9 cellular contexts compared by ENCODE assay signal in the genomic region with DNA sequence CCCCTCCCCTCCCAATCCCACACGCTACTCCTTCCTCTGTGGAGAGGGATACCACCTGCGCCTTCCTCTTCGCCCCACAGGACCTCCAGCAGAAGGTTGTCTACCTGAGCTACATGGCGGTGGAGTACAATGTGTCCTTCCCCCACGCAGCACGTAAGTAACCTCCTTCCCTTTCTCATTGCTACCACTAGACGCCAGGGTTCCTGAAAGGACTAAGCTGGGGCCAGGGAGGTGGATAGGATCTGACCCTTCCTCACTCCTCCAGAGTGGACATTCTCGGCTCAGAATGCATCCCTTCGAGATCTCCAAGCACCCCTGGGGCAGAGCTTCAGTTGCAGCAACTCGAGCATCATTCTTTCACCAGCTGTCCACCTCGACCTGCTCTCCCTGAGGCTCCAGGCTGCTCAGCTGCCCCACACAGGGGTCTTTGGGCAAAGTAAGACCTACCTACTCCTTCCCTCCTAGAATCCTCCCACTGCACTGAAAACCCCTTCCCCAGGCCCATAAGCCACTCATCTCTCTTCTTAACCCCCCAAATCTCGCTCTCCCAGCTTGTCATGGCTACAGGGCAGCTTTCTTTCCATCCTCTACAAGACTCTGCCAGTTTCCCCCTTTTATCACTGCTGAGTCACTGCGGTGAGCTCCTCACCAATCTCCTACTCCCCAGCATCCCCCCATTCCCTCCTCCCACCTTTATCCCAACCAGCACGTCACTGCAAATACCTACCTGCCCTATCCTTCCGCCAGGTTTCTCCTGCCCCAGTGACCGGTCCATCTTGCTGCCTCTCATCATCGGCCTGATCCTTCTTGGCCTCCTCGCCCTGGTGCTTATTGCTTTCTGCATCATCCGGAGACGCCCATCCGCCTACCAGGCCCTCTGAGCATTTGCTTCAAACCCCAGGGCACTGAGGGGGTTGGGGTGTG. TPM values are rescaled to one million over a fixed set of nuclear protein-coding genes. Genes with fewer than 3 reads are reported as not detected.
DNase-seq lines count a peak whose midpoint lies in the region; ATAC-seq, FAIRE-seq and TF ChIP-seq lines count a peak whose summit lies in the region.
"Had no signal": no experiment of that assay in that cellular context is flagged by ENCODE, and none has a peak within 500 bp of the region (broad histone marks: within the 10 kb centered on the region; RNA-seq: fewer than 3 reads in every experiment).

No MANE protein-coding gene starts in this region.

- H3K4me3 ChIP-seq in A673 (ENCODE audit: low read depth, low read length, poor library complexity, severe bottlenecking) (no peak overlapping the region), HL-60 (replicated peaks; ENCODE audit: insufficient read depth, low read length) (peak overlapping the region; percentile 49), K562 (peak overlapping the region; percentile 42), muscle layer of colon (ENCODE audit: low read depth in 1 of 2, low read length in 2 of 2) (peak overlapping the region in 1 of 2 donors; percentile 41)

- no peaks in the 10 kb centered on the region for H3K9me1 ChIP-seq in K562 (ENCODE audit: control insufficient read depth, insufficient read depth, low read length)

- CTCF ChIA-PET in A673 (lab: Charles Lee) (interaction anchor here (2.0 kb wide), 1 partner anchor 8 kb away, joined by 6 read pairs; no protein-coding TSS in a partner anchor), K562 (lab: Yijun Ruan, JAX; ENCODE audit: low intra/inter-chr PET ratio) (no interaction called here)

- intact Hi-C loops in A673 (cut with micrococcal nuclease; ENCODE audit: unreplicated experiment) (loop anchor here (5.0 kb wide), 2 partner anchors 106 to 306 kb away; a partner anchor contains a TSS), K562 (cut with micrococcal nuclease) (loop anchor here (5.0 kb wide), 1 partner anchor 36 kb away; no protein-coding TSS in a partner anchor), sciatic nerve (cut with DNase I) (no loop called here)

- POLR2A ChIA-PET in A673 (lab: Charles Lee; ENCODE audit: low non-redundant PET): interaction anchor here (0.6 to 0.7 kb wide), 3 partner anchors 71 to 338 kb away, joined by 3 to 5 read pairs (median 5); a partner anchor contains a TSS
- POLR2A ChIA-PET in K562 (lab: Yijun Ruan, JAX): interaction anchor here (0.6 to 1.9 kb wide), 11 partner anchors 8 to 295 kb away, joined by 3 to 7 read pairs (median 4); a partner anchor contains a TSS

- ATAC-seq in K562 (no peak), sciatic nerve (no peak), GM19397 (IDR thresholded peaks at IDR 0.05; ENCODE audit: unreplicated experiment) (no peak)

- no peak for TF ChIP-seq CTCF in A673 (conservative IDR thresholded peaks at IDR 0.05; ENCODE audit: low read depth, low read length)
- no peak for TF ChIP-seq CTCF in HL-60 (IDR thresholded peaks at IDR 0.05; ENCODE audit: insufficient read depth, low read length)
- TF ChIP-seq CTCF in K562 (IDR thresholded peaks at IDR 0.05 in 2 of 3, conservative IDR thresholded peaks at IDR 0.05 in 1 of 3; ENCODE audit: insufficient read depth in 2 of 3, low read depth in 1 of 3, low read length in 3 of 3): no peak

- TF ChIP-seq POLR2A in K562 (conservative IDR thresholded peaks at IDR 0.05): no peak

- H3K9me3 ChIP-seq in A673 (ENCODE audit: low read depth, low read length, poor library complexity, severe bottlenecking) (no peaks in the 10 kb centered on the region), K562 (replicated peaks; ENCODE audit: control insufficient read depth, insufficient read depth, low read depth, low read length) (no peaks in the 10 kb centered on the region), muscle layer of colon (ENCODE audit: low read length) (no peaks in the 10 kb centered on the region)

- DNase-seq in A673 (ENCODE audit: low spot score) (no peak), HL-60 (ENCODE audit: low read depth in 1 of 2, low spot score in 1 of 2) (peak in 1 of 2 experiments; percentile 28), K562 (ENCODE audit: extremely low read depth in 1 of 4, low spot score in 3 of 4) (peak in 1 of 4 experiments; percentile 73), sciatic nerve (ENCODE audit: low spot score) (no peak), NCI-H524 treated with DMSO at 0.1 percent for 48 hours (lab: John Stamatoyannopoulos, UW) (no peak), amygdala (lab: John Stamatoyannopoulos, UW) (no peak)
- DNase-seq: NCI-H1694 had no signal

- H4K20me1 ChIP-seq in K562 (replicated peaks; ENCODE audit: control insufficient read depth, insufficient read depth, low read length): peaks cover 23% of the 10 kb centered on the region

- H3K27me3 ChIP-seq in A673 (replicated peaks; ENCODE audit: insufficient read depth, low read depth, low read length, poor library complexity): no peaks in the 10 kb centered on the region
- no peaks in the 10 kb centered on the region for H3K27me3 ChIP-seq in HL-60 (ENCODE audit: insufficient read depth, poor library complexity, severe bottlenecking)
- no peaks in the 10 kb centered on the region for H3K27me3 ChIP-seq in K562 (ENCODE audit: control insufficient read depth in 2 of 2, insufficient read depth in 2 of 2, low read length in 2 of 2)
- H3K27me3 ChIP-seq in muscle layer of colon (ENCODE audit: control insufficient read depth in 1 of 2, insufficient read depth in 2 of 2, low read length in 2 of 2): no peaks in the 10 kb centered on the region

- BruUV-seq in A673 (replicated peaks; lab: Mats Ljungman, UMichigan) (no TSS peak), K562 (replicated peaks; lab: Mats Ljungman, UMichigan) (no TSS peak)

- in situ Hi-C loops in K562 (cut with MboI): no loop called here

- H3K9ac ChIP-seq in K562 (ENCODE audit: insufficient read depth in 1 of 2, low read depth in 2 of 2, low read length in 2 of 2): peak overlapping the region; percentile 74 to 92
- H3K9ac ChIP-seq in muscle layer of colon (ENCODE audit: low read length): no peak overlapping the region

- H3K4me1 ChIP-seq in A673 (ENCODE audit: insufficient read depth, low read length, poor library complexity, severe bottlenecking) (peaks cover 59% of the 10 kb centered on the region), K562 (replicated peaks in 1 of 2; ENCODE audit: control insufficient read depth in 2 of 2, insufficient read depth in 2 of 2, low read length in 2 of 2) (peaks cover 45 to 59% of the 10 kb centered on the region in 2 experiments), muscle layer of colon (ENCODE audit: insufficient read depth, low read length) (peaks cover 38% of the 10 kb centered on the region)

- FAIRE-seq in K562 (lab: Jason Lieb, UNC): peak; percentile 74

- H3K36me3 ChIP-seq in A673 (ENCODE audit: insufficient read depth, low read length, poor library complexity, severe bottlenecking) (peaks cover 49% of the 10 kb centered on the region), K562 (ENCODE audit: control insufficient read depth, insufficient read depth, low read length) (peaks cover 35% of the 10 kb centered on the region), muscle layer of colon (ENCODE audit: insufficient read depth, low read length) (peaks cover 46% of the 10 kb centered on the region)

- 9% methylated on average over 16 of the region's 21 CpGs for WGBS in K562 (ENCODE audit: insufficient coverage, low coverage, missing lambda C conversion rate)

- no peak for TF ChIP-seq RAD21 in K562 (CRISPR knock-in tag; conservative IDR thresholded peaks at IDR 0.05 in 1 of 2, IDR thresholded peaks at IDR 0.05 in 1 of 2)

- H3K4me2 ChIP-seq in K562 (ENCODE audit: insufficient read depth, low read length): peak overlapping the region; percentile 90

- H3K27ac ChIP-seq in A673 (ENCODE audit: low read depth, low read length, poor library complexity, severe bottlenecking) (peak overlapping the region; percentile 74), HL-60 (replicated peaks) (peak overlapping the region; percentile 72), K562 (ENCODE audit: extremely low read depth, low read depth, low read length) (peak overlapping the region; percentile 81), muscle layer of colon (ENCODE audit: low read depth, low read length) (peak overlapping the region; percentile 73)

- no peak for TF ChIP-seq EP300 in K562 (IDR thresholded peaks at IDR 0.05; ENCODE audit: low read length)

- no peak overlapping the region for H2AFZ ChIP-seq in K562 (ENCODE audit: low read depth, low read length)

- H3K79me2 ChIP-seq in K562 (ENCODE audit: control insufficient read depth, insufficient read depth, low read length): peaks cover 75% of the 10 kb centered on the region

RNA-seq across cellular contexts. Expression of a gene that starts 1.5 kb away (rescaled TPM):
- total RNA-seq in A673 (2021) (1.6 and 1.8 TPM in 2 replicates), K562 (2014; rRNA removed) (34.6 and 37.2 TPM in 2 replicates), K562 (2014; rRNA removed; fragmentation: Illumina TruSeq; extraction: Trizol) (22.9 and 28.2 TPM in 2 replicates), K562 (2015; rRNA removed; fragmentation: Illumina TruSeq; extraction: Trizol) (46.4 and 50.9 TPM in 2 replicates), K562 (2021) (30.1 and 34.8 TPM in 2 replicates), sciatic nerve (83.0 TPM)
- total RNA-seq in K562 (2011; cell fraction: chromatin; rRNA removed; ENCODE audit: low replicate concordance): 7.2 and 16.8 TPM in 2 replicates
- total RNA-seq in K562 (2011; cell fraction: nucleolus; rRNA removed): 20.0 and 21.3 TPM in 2 replicates
- total RNA-seq in K562 (2011; cell fraction: nucleoplasm; rRNA removed): 33.4 and 34.7 TPM in 2 replicates
- polyA plus RNA-seq in K562 (2011; rRNA removed) (31.3 and 65.1 TPM in 2 replicates), K562 (2014; fragmentation: Illumina TruSeq; extraction: Trizol) (77.2 and 89.8 TPM in 2 replicates), K562 (2014; fragmentation: Nextera tagmentation; extraction: Ambion mirVana) (10 to 100 TPM; 37.7 to 85.3 TPM), K562 (2014; rRNA removed) (33.3 and 38.8 TPM in 2 replicates)
- 76.2 and 89.9 TPM in 2 replicates for polyA plus RNA-seq in K562 (2011; cell fraction: cytosol; rRNA removed)
- 4.1 and 4.4 TPM in 2 replicates for polyA plus RNA-seq in K562 (2011; cell fraction: nucleus; rRNA removed)
- 44.4 and 74.1 TPM in 2 replicates for polyA plus RNA-seq in K562 (2012)
- polyA minus RNA-seq in K562 (2011; rRNA and poly(A)+ RNA removed): 23.1 and 25.5 TPM in 2 replicates
- polyA minus RNA-seq in K562 (2011; cell fraction: cytosol; rRNA and poly(A)+ RNA removed): 16.3 and 19.7 TPM in 2 replicates
- polyA minus RNA-seq in K562 (2011; cell fraction: nucleus; rRNA and poly(A)+ RNA removed): 1.3 and 2.2 TPM in 2 replicates

RNA-seq across cellular contexts. Expression of a gene that starts 2.8 kb away (rescaled TPM):
- total RNA-seq in A673 (2021) (133 and 149 TPM in 2 replicates), K562 (2014; rRNA removed) (53.5 and 78.9 TPM in 2 replicates), K562 (2014; rRNA removed; fragmentation: Illumina TruSeq; extraction: Trizol) (68.3 and 80.2 TPM in 2 replicates), K562 (2015; rRNA removed; fragmentation: Illumina TruSeq; extraction: Trizol) (78.5 and 85.0 TPM in 2 replicates), K562 (2021) (55.5 and 63.7 TPM in 2 replicates), sciatic nerve (21.4 TPM)
- total RNA-seq in K562 (2011; cell fraction: chromatin; rRNA removed; ENCODE audit: low replicate concordance): 63.6 and 172 TPM in 2 replicates
- 230 and 236 TPM in 2 replicates for total RNA-seq in K562 (2011; cell fraction: nucleolus; rRNA removed)
- 165 and 169 TPM in 2 replicates for total RNA-seq in K562 (2011; cell fraction: nucleoplasm; rRNA removed)
- polyA plus RNA-seq in K562 (2011; rRNA removed) (160 and 161 TPM in 2 replicates), K562 (2014; fragmentation: Illumina TruSeq; extraction: Trizol) (172 and 179 TPM in 2 replicates), K562 (2014; fragmentation: Nextera tagmentation; extraction: Ambion mirVana) (10 to 100 TPM in 1 of 2 experiments, 1 to 10 TPM in 1; 4.9 to 21.8 TPM), K562 (2014; rRNA removed) (77.1 and 86.7 TPM in 2 replicates)
- polyA plus RNA-seq in K562 (2011; cell fraction: cytosol; rRNA removed): 292 and 301 TPM in 2 replicates
- polyA plus RNA-seq in K562 (2011; cell fraction: nucleus; rRNA removed): 85.8 and 92.2 TPM in 2 replicates
- 66.5 and 66.7 TPM in 2 replicates for polyA plus RNA-seq in K562 (2012)
- 77.8 and 107 TPM in 2 replicates for polyA minus RNA-seq in K562 (2011; rRNA and poly(A)+ RNA removed)
- 35.2 and 43.8 TPM in 2 replicates for polyA minus RNA-seq in K562 (2011; cell fraction: cytosol; rRNA and poly(A)+ RNA removed)
- 15.8 and 18.0 TPM in 2 replicates for polyA minus RNA-seq in K562 (2011; cell fraction: nucleus; rRNA and poly(A)+ RNA removed)

RNA-seq across cellular contexts. Expression of a gene that starts 9.0 kb away (rescaled TPM):
- 0.87 and 1.3 TPM in 2 replicates for total RNA-seq in A673 (2021)
- total RNA-seq in K562 (2011; cell fraction: chromatin; rRNA removed; ENCODE audit: low replicate concordance): 1.1 and 1.3 TPM in 2 replicates
- 1.2 TPM in 2 replicates for total RNA-seq in K562 (2011; cell fraction: nucleolus; rRNA removed)
- 0.37 and 1.1 TPM in 2 replicates for total RNA-seq in K562 (2011; cell fraction: nucleoplasm; rRNA removed)
- total RNA-seq in K562 (2014; rRNA removed): 0.23 and 0.24 TPM in 2 replicates
- not detected in 2 replicates for total RNA-seq in K562 (2014; rRNA removed; fragmentation: Illumina TruSeq; extraction: Trizol)
- not detected in 2 replicates for total RNA-seq in K562 (2015; rRNA removed; fragmentation: Illumina TruSeq; extraction: Trizol)
- 0.16 TPM in 1 of 2 replicates, not detected in the other for total RNA-seq in K562 (2021)
- 0.16 TPM in 1 of 2 replicates, not detected in the other for polyA plus RNA-seq in K562 (2011; rRNA removed)
- 0.09 and 0.19 TPM in 2 replicates for polyA plus RNA-seq in K562 (2011; cell fraction: cytosol; rRNA removed)
- polyA plus RNA-seq in K562 (2011; cell fraction: nucleus; rRNA removed): 0.76 and 1.2 TPM in 2 replicates
- polyA plus RNA-seq in K562 (2012): 1.1 and 1.9 TPM in 2 replicates
- not detected in 2 replicates for polyA plus RNA-seq in K562 (2014; fragmentation: Illumina TruSeq; extraction: Trizol)
- polyA plus RNA-seq in K562 (2014; fragmentation: Nextera tagmentation; extraction: Ambion mirVana): under 1 TPM in 1 of 2 experiments, not detected in 1; 0.07 TPM
- polyA plus RNA-seq in K562 (2014; rRNA removed): 0.33 TPM in 1 of 2 replicates, not detected in the other
- polyA minus RNA-seq in K562 (2011; rRNA and poly(A)+ RNA removed): not detected in 2 replicates
- polyA minus RNA-seq in K562 (2011; cell fraction: cytosol; rRNA and poly(A)+ RNA removed): not detected in 2 replicates
- polyA minus RNA-seq in K562 (2011; cell fraction: nucleus; rRNA and poly(A)+ RNA removed): 0.40 and 0.44 TPM in 2 replicates
- total RNA-seq in sciatic nerve: 5.1 TPM

RNA-seq across cellular contexts. Expression of a gene that starts 19.2 kb away (rescaled TPM):
- total RNA-seq in A673 (2021): 113 and 122 TPM in 2 replicates
- total RNA-seq in K562 (2011; cell fraction: chromatin; rRNA removed; ENCODE audit: low replicate concordance): 70.4 and 129 TPM in 2 replicates
- total RNA-seq in K562 (2011; cell fraction: nucleolus; rRNA removed): 60.9 and 69.7 TPM in 2 replicates
- total RNA-seq in K562 (2011; cell fraction: nucleoplasm; rRNA removed): 66.0 and 67.9 TPM in 2 replicates
- total RNA-seq in K562 (2014; rRNA removed): 65.3 and 69.1 TPM in 2 replicates
- total RNA-seq in K562 (2014; rRNA removed; fragmentation: Illumina TruSeq; extraction: Trizol): 79.3 and 82.7 TPM in 2 replicates
- total RNA-seq in K562 (2015; rRNA removed; fragmentation: Illumina TruSeq; extraction: Trizol): 85.7 and 88.2 TPM in 2 replicates
- total RNA-seq in K562 (2021): 55.6 and 63.1 TPM in 2 replicates
- 80.5 and 94.1 TPM in 2 replicates for polyA plus RNA-seq in K562 (2011; rRNA removed)
- polyA plus RNA-seq in K562 (2011; cell fraction: cytosol; rRNA removed): 73.9 and 80.9 TPM in 2 replicates
- polyA plus RNA-seq in K562 (2011; cell fraction: nucleus; rRNA removed): 92.4 and 106 TPM in 2 replicates
- 33.0 and 47.9 TPM in 2 replicates for polyA plus RNA-seq in K562 (2012)
- 98.7 and 102 TPM in 2 replicates for polyA plus RNA-seq in K562 (2014; fragmentation: Illumina TruSeq; extraction: Trizol)
- polyA plus RNA-seq in K562 (2014; fragmentation: Nextera tagmentation; extraction: Ambion mirVana): under 1 TPM; 0.63 to 0.73 TPM
- polyA plus RNA-seq in K562 (2014; rRNA removed): 67.3 and 78.8 TPM in 2 replicates
- polyA minus RNA-seq in K562 (2011; rRNA and poly(A)+ RNA removed): 68.9 and 101 TPM in 2 replicates
- polyA minus RNA-seq in K562 (2011; cell fraction: cytosol; rRNA and poly(A)+ RNA removed): 29.8 and 44.6 TPM in 2 replicates
- 19.1 and 22.7 TPM in 2 replicates for polyA minus RNA-seq in K562 (2011; cell fraction: nucleus; rRNA and poly(A)+ RNA removed)
- total RNA-seq in sciatic nerve: 39.8 TPM

RNA-seq across cellular contexts. Expression of a gene that starts 22.3 kb away (rescaled TPM):
- total RNA-seq in A673 (2021) (0.69 and 0.74 TPM in 2 replicates), K562 (2014; rRNA removed) (0.18 and 0.24 TPM in 2 replicates), K562 (2014; rRNA removed; fragmentation: Illumina TruSeq; extraction: Trizol) (not detected in 2 replicates), K562 (2015; rRNA removed; fragmentation: Illumina TruSeq; extraction: Trizol) (0.11 and 0.30 TPM in 2 replicates), K562 (2021) (0.38 and 0.51 TPM in 2 replicates), sciatic nerve (32.7 TPM)
- 0.21 and 0.76 TPM in 2 replicates for total RNA-seq in K562 (2011; cell fraction: chromatin; rRNA removed; ENCODE audit: low replicate concordance)
- 0.39 and 0.50 TPM in 2 replicates for total RNA-seq in K562 (2011; cell fraction: nucleolus; rRNA removed)
- total RNA-seq in K562 (2011; cell fraction: nucleoplasm; rRNA removed): 0.29 and 0.38 TPM in 2 replicates
- polyA plus RNA-seq in K562 (2011; rRNA removed) (0.26 and 1.6 TPM in 2 replicates), K562 (2014; fragmentation: Illumina TruSeq; extraction: Trizol) (0.19 and 0.29 TPM in 2 replicates), K562 (2014; fragmentation: Nextera tagmentation; extraction: Ambion mirVana) (under 1 TPM; 0.04 to 0.07 TPM), K562 (2014; rRNA removed) (0.30 and 0.45 TPM in 2 replicates)
- 0.16 and 0.96 TPM in 2 replicates for polyA plus RNA-seq in K562 (2011; cell fraction: cytosol; rRNA removed)
- polyA plus RNA-seq in K562 (2011; cell fraction: nucleus; rRNA removed): 0.31 and 4.2 TPM in 2 replicates
- 0.98 and 1.2 TPM in 2 replicates for polyA plus RNA-seq in K562 (2012)
- 0.54 TPM in 1 of 2 replicates, not detected in the other for polyA minus RNA-seq in K562 (2011; rRNA and poly(A)+ RNA removed)
- 2.4 TPM in 1 of 2 replicates, not detected in the other for polyA minus RNA-seq in K562 (2011; cell fraction: cytosol; rRNA and poly(A)+ RNA removed)
- polyA minus RNA-seq in K562 (2011; cell fraction: nucleus; rRNA and poly(A)+ RNA removed): 0.27 and 2.3 TPM in 2 replicates
